1 cellular context compared by ENCODE assay signal in genomic region chr1:18468570-18468969, GRCh38.
TF ChIP-seq lines count a peak whose summit lies in the region.

No MANE protein-coding gene starts in this region.

TF ChIP-seq in WTC11, 78 proteins besides CTCF, POLR2A, EP300 and RAD21 (continued from another document):
- no peak for TF ChIP-seq ZNF281 (CRISPR knock-in tag; IDR thresholded peaks at IDR 0.05)
- TF ChIP-seq HMGA2 (CRISPR knock-in tag; IDR thresholded peaks at IDR 0.05), result no peak
- TF ChIP-seq ZSCAN18 (CRISPR knock-in tag; IDR thresholded peaks at IDR 0.05), result no peak
